ENCODE assay signal across 14 cellular contexts in the genomic region with DNA sequence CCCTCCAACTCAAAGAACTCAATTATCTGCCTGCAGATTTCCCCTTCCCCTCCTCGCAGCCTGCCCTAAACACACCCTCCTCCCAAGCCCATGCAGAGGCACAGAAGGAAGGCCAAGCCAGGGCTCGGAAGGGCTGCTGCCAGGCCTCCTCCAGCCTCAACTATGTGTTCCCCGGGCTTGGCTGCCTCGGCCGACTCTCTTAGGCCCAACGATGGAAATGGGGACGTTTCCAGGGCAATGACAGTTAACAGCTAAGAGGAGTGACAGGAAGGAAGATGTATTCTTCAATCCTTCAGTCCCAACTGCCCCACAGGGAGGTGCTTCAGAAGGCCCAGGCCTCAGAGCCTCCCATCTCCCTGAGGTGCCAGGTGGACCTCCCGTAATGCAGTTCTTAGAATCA.
DNase-seq lines count a peak whose midpoint lies in the region; ATAC-seq and TF ChIP-seq lines count a peak whose summit lies in the region.
"Had no signal": no experiment of that assay in that cellular context is flagged by ENCODE, and none has a peak within 500 bp of the region (broad histone marks: within the 10 kb centered on the region; RNA-seq: fewer than 3 reads in every experiment).

No MANE protein-coding gene starts in this region.

- H3K9me3 Mint-ChIP-seq in nephron (no peaks in the 10 kb centered on the region), CD14-positive monocyte (peaks cover 0 to 3% (median 0%) of the 10 kb centered on the region in 7 donors)
- H3K9me3 Mint-ChIP-seq: activated T-helper 17 cell treated with anti-CD3 and anti-CD28 coated beads, Interleukin-2, amount 50 U/mL, for 72 hours; CD8-positive, alpha-beta T cell had no signal

- no peak for DNase-seq in Peyer's patch
- DNase-seq in epithelial cell of prostate (ENCODE audit: low read depth, low spot score), result no peak
- no peak for DNase-seq in thoracic aorta (ENCODE audit: low spot score)
- no peak for DNase-seq in CD14-positive monocyte (ENCODE audit: low spot score)
- no peak for DNase-seq in stimulated activated naive CD4-positive, alpha-beta T cell (lab: John Stamatoyannopoulos, UW)
- no peak for DNase-seq in stimulated activated CD4-positive, alpha-beta T cell treated with anti-CD3 and anti-CD28 coated beads, Interleukin-4, amount 100 ng/mL, for 4 hours
- no peak for DNase-seq in ureter (ENCODE audit: low spot score)
- DNase-seq: CD8-positive, alpha-beta T cell; NCI-H2081 treated with DMSO at 0.1 percent for 48 hours; NK-92 treated with Interleukin-12 subunit alpha and Interleukin-12 subunit beta, amount 100 ng/mL, for 24 hours had no signal

- intact Hi-C loops in CD14-positive monocyte (cut with micrococcal nuclease), result no loop called here

- H3K4me3 Mint-ChIP-seq in nephron (peak overlapping the region in 1 of 3 experiments; percentile 22), CD14-positive monocyte (no peak overlapping the region)
- H3K4me3 Mint-ChIP-seq: activated T-helper 17 cell treated with anti-CD3 and anti-CD28 coated beads, Interleukin-2, amount 50 U/mL, for 72 hours; CD8-positive, alpha-beta T cell had no signal

- H3K36me3 ChIP-seq in Peyer's patch, result no peaks in the 10 kb centered on the region
- no peaks in the 10 kb centered on the region for H3K36me3 ChIP-seq in thoracic aorta

- no peaks in the 10 kb centered on the region for H3K9me3 ChIP-seq in Peyer's patch
- no peaks in the 10 kb centered on the region for H3K9me3 ChIP-seq in thoracic aorta

- H3K4me1 ChIP-seq in Peyer's patch (peaks cover 0 to 40% (median 2%) of the 10 kb centered on the region in 4 donors), thoracic aorta (ENCODE audit: control insufficient read depth in 1 of 2, low read depth in 2 of 2) (peaks cover 34 to 72% of the 10 kb centered on the region in 2 donors)

- no peak for ATAC-seq in thoracic aorta (ENCODE audit: insufficient number of reproducible peaks, low FRiP score, low read depth)
- ATAC-seq: activated CD4-positive, CD25-positive, alpha-beta regulatory T cell treated with anti-CD3 and anti-CD28 coated beads, Interleukin-2, amount 50 U/mL, for 24 hours; activated T-helper 17 cell treated with anti-CD3 and anti-CD28 coated beads, Interleukin-2, amount 50 U/mL, for 72 hours; CD8-positive, alpha-beta T cell; left lobe of liver had no signal

- H3K4me3 ChIP-seq in Peyer's patch, result peak overlapping the region in 2 of 4 donors; percentile 69 to 76
- H3K4me3 ChIP-seq in thoracic aorta, result peak overlapping the region; percentile 74

- peak overlapping the region; percentile 18 to 98 (median 70) for H3K27ac Mint-ChIP-seq in nephron
- no peak overlapping the region for H3K27ac Mint-ChIP-seq in CD14-positive monocyte
- H3K27ac Mint-ChIP-seq: activated T-helper 17 cell treated with anti-CD3 and anti-CD28 coated beads, Interleukin-2, amount 50 U/mL, for 72 hours; CD8-positive, alpha-beta T cell had no signal

- TF ChIP-seq CTCF in Peyer's patch (IDR thresholded peaks at IDR 0.05) (no peak), nephron (IDR thresholded peaks at IDR 0.05; ENCODE audit: unreplicated experiment in 3 of 3) (no peak), thoracic aorta (IDR thresholded peaks at IDR 0.05) (no peak), CD14-positive monocyte (IDR thresholded peaks at IDR 0.05) (no peak)

- no peaks in the 10 kb centered on the region for H3K36me3 Mint-ChIP-seq in nephron (ENCODE audit: low read depth)
- no peaks in the 10 kb centered on the region for H3K36me3 Mint-ChIP-seq in CD14-positive monocyte
- H3K36me3 Mint-ChIP-seq: CD8-positive, alpha-beta T cell had no signal

- H3K27me3 Mint-ChIP-seq in nephron (ENCODE audit: low read depth) (no peaks in the 10 kb centered on the region), CD14-positive monocyte (ENCODE audit: low read depth in 3 of 3) (peaks cover 4 to 15% (median 8%) of the 10 kb centered on the region in 3 donors)

- H3K27me3 ChIP-seq in Peyer's patch (no peaks in the 10 kb centered on the region), thoracic aorta (replicated peaks; ENCODE audit: insufficient read depth) (no peaks in the 10 kb centered on the region)

- H3K4me1 Mint-ChIP-seq in nephron (peaks cover 78% of the 10 kb centered on the region), CD14-positive monocyte (peaks cover 13% of the 10 kb centered on the region)

- no peak for TF ChIP-seq POLR2A in Peyer's patch (IDR thresholded peaks at IDR 0.05)

- H3K27ac ChIP-seq in Peyer's patch (peak overlapping the region; percentile 63 to 93 (median 80)), epithelial cell of prostate (peak overlapping the region; percentile 93), thoracic aorta (peak overlapping the region; percentile 89 to 91)

Comparison
In these comparisons a context has a peak if more than half of its experiments do, and no peak if none do; other contexts are left out.
1. H3K27ac Mint-ChIP-seq: peak in nephron (3 of 3); none in CD14-positive monocyte (0 of 7).
2. Peak in every context shown above with its lines, with median percentiles within 50 percentile points of each other: H3K27ac ChIP-seq.